ENCODE assay signal across 13 cellular contexts in the genomic region with DNA sequence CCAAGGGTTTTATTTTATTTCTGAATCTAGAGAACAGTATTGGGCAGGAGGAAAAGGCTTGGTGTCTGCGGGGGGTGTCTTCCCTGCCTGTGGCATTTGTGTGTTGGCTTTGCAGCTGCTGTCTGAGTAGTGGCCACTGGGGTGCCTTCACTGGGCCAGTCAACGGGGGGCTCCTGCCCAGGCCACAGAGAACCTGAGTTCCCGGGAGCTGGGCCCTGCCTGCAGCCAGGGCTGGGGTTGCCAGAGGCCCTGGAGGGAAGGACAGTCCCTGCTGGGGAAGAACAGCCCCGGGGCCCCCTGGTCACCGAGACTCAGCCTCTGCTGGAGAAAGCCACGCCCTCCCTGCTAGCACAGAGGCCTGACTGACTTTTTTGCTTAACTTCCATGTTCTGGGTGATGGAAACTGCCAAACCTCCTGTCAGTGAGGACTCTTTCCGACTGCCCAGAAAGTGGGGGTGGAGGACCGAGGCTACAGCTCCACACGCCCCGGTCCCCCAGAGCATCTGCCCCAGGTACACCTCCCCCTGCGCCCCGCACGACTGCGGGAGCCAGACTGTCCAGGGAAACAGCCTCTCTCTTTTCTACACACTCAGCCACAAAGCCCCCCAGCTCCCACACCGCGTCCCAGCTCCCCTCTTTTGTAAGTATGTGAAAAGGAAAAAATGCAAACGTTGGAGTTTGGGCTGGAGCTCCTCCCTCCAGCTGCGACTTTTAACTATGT.
DNase-seq lines count a peak whose midpoint lies in the region; ATAC-seq and TF ChIP-seq lines count a peak whose summit lies in the region.
"Had no signal": no experiment of that assay in that cellular context is flagged by ENCODE, and none has a peak within 500 bp of the region (broad histone marks: within the 10 kb centered on the region; RNA-seq: fewer than 3 reads in every experiment).

No MANE protein-coding gene starts in this region.

- DNase-seq in Calu3 (no peak), NB4 (ENCODE audit: low read depth) (peak; percentile 22), chondrocyte (ENCODE audit: low spot score) (peak; percentile 80), nephron progenitor cell (no peak), SIG-M5 (lab: John Stamatoyannopoulos, UW) (no peak)
- no peak for DNase-seq in stimulated activated naive CD4-positive, alpha-beta T cell treated with Interleukin-2 at 50 U/mL for 16 hours (lab: John Stamatoyannopoulos, UW)
- DNase-seq: dermis blood vessel endothelial cell, GDM1, GOT3, NCI-H226 had no signal

- intact Hi-C loops in Calu3 (cut with micrococcal nuclease; ENCODE audit: unreplicated experiment) = no loop called here

- no peaks in the 10 kb centered on the region for H3K9me3 Mint-ChIP-seq in Calu3 (ENCODE audit: low read depth, unreplicated experiment)
- H3K9me3 Mint-ChIP-seq in chondrocyte (ENCODE audit: low read depth) = no peaks in the 10 kb centered on the region
- H3K9me3 Mint-ChIP-seq in nephron progenitor cell = no peaks in the 10 kb centered on the region

- no peaks in the 10 kb centered on the region for H3K4me1 Mint-ChIP-seq in Calu3 (ENCODE audit: low read depth, unreplicated experiment)
- H3K4me1 Mint-ChIP-seq in chondrocyte (ENCODE audit: low read depth) = peaks cover 10% of the 10 kb centered on the region
- H3K4me1 Mint-ChIP-seq in nephron progenitor cell = peaks cover 46% of the 10 kb centered on the region

- H3K4me3 Mint-ChIP-seq in Calu3 (ENCODE audit: low read depth, unreplicated experiment) (no peak overlapping the region), chondrocyte (ENCODE audit: unreplicated experiment) (no peak overlapping the region), nephron progenitor cell (no peak overlapping the region)

- H3K27me3 Mint-ChIP-seq in Calu3 (ENCODE audit: unreplicated experiment) (no peaks in the 10 kb centered on the region), chondrocyte (ENCODE audit: low read depth) (no peaks in the 10 kb centered on the region), nephron progenitor cell (ENCODE audit: low read depth, poor library complexity) (peaks cover 6% of the 10 kb centered on the region)

- ATAC-seq in HG03280 (IDR thresholded peaks at IDR 0.05; ENCODE audit: unreplicated experiment) (no peak), HG03469 (IDR thresholded peaks at IDR 0.05; ENCODE audit: unreplicated experiment) (no peak)

- TF ChIP-seq POLR2A in NB4 (IDR thresholded peaks at IDR 0.05; ENCODE audit: extremely low read depth, insufficient read length) = no peak

- H3K36me3 Mint-ChIP-seq in Calu3 (ENCODE audit: insufficient read depth, unreplicated experiment) = peaks cover 28% of the 10 kb centered on the region
- peaks cover 27% of the 10 kb centered on the region for H3K36me3 Mint-ChIP-seq in chondrocyte (ENCODE audit: low read depth)
- H3K36me3 Mint-ChIP-seq in nephron progenitor cell (ENCODE audit: low read depth) = peaks cover 16% of the 10 kb centered on the region

- BruUV-seq in Calu3 (replicated peaks; lab: Mats Ljungman, UMichigan) = TSS peak; percentile 76

- H3K27ac Mint-ChIP-seq in Calu3 (ENCODE audit: unreplicated experiment) (no peak overlapping the region), chondrocyte (ENCODE audit: unreplicated experiment) (peak overlapping the region; percentile 45), nephron progenitor cell (peak overlapping the region; percentile 69)

- TF ChIP-seq CTCF in Calu3 (IDR thresholded peaks at IDR 0.05; ENCODE audit: unreplicated experiment) (no peak), NB4 (IDR thresholded peaks at IDR 0.05; ENCODE audit: low read depth, low read length) (no peak), chondrocyte (IDR thresholded peaks at IDR 0.05) (peak; percentile 20), nephron progenitor cell (IDR thresholded peaks at IDR 0.05) (no peak)

- H3K4me3 ChIP-seq in NB4 (ENCODE audit: low read depth, low read length) = no peak overlapping the region
- H3K4me3 ChIP-seq: Peyer's patch had no signal

- CTCF ChIA-PET in Calu3 (lab: Charles Lee) = no interaction called here

Comparison
In these comparisons a context has a peak if more than half of its experiments do, and no peak if none do; other contexts are left out.
1. DNase-seq: peak in NB4 (single experiment) and chondrocyte (single experiment); none in Calu3 (single experiment), nephron progenitor cell (single experiment), SIG-M5 (single experiment) and stimulated activated naive CD4-positive, alpha-beta T cell treated with Interleukin-2 at 50 U/mL for 16 hours (single experiment).